ENCODE assay signal across 14 cellular contexts in genomic region chr4:113686950-113687718, GRCh38.
DNase-seq lines count a peak whose midpoint lies in the region; TF ChIP-seq lines count a peak whose summit lies in the region.
"Had no signal": no experiment of that assay in that cellular context is flagged by ENCODE, and none has a peak within 500 bp of the region (broad histone marks: within the 10 kb centered on the region; RNA-seq: fewer than 3 reads in every experiment).

No MANE protein-coding gene starts in this region.

- no peaks in the 10 kb centered on the region for H3K9me3 Mint-ChIP-seq in activated naive CD4-positive, alpha-beta T cell treated with anti-CD3 and anti-CD28 coated beads for 36 hours
- H3K9me3 Mint-ChIP-seq in chondrocyte (ENCODE audit: low read depth), result no peaks in the 10 kb centered on the region
- no peaks in the 10 kb centered on the region for H3K9me3 Mint-ChIP-seq in stimulated activated naive CD8-positive, alpha-beta T cell treated with anti-CD3 and anti-CD28 coated beads, Interleukin-15, Interleukin-2, amounts not matched to agents 100 ng/mL and 50 ng/mL, for 24 hours

- H3K36me3 Mint-ChIP-seq in activated naive CD4-positive, alpha-beta T cell treated with anti-CD3 and anti-CD28 coated beads for 36 hours (ENCODE audit: low read depth), result peaks cover 31% of the 10 kb centered on the region
- H3K36me3 Mint-ChIP-seq in chondrocyte (ENCODE audit: low read depth), result peaks cover 2% of the 10 kb centered on the region
- peaks cover 68% of the 10 kb centered on the region for H3K36me3 Mint-ChIP-seq in stimulated activated naive CD8-positive, alpha-beta T cell treated with anti-CD3 and anti-CD28 coated beads, Interleukin-15, Interleukin-2, amounts not matched to agents 100 ng/mL and 50 ng/mL, for 24 hours (ENCODE audit: low read depth)

- intact Hi-C loops in activated naive CD4-positive, alpha-beta T cell treated with anti-CD3 and anti-CD28 coated beads for 36 hours (cut with micrococcal nuclease), result no loop called here

- H3K4me2 ChIP-seq in MM.1S (ENCODE audit: low read depth, low read length), result no peak overlapping the region

- no peaks in the 10 kb centered on the region for H3K27me3 Mint-ChIP-seq in activated naive CD4-positive, alpha-beta T cell treated with anti-CD3 and anti-CD28 coated beads for 36 hours (ENCODE audit: low read depth)
- no peaks in the 10 kb centered on the region for H3K27me3 Mint-ChIP-seq in chondrocyte (ENCODE audit: low read depth)
- H3K27me3 Mint-ChIP-seq in stimulated activated naive CD8-positive, alpha-beta T cell treated with anti-CD3 and anti-CD28 coated beads, Interleukin-15, Interleukin-2, amounts not matched to agents 100 ng/mL and 50 ng/mL, for 24 hours, result no peaks in the 10 kb centered on the region

- CTCF ChIA-PET in activated naive CD4-positive, alpha-beta T cell treated with anti-CD3 and anti-CD28 coated beads for 36 hours (lab: Charles Lee), result no interaction called here

- H4K20me1 ChIP-seq in MM.1S (ENCODE audit: insufficient read depth, low read length), result no peaks in the 10 kb centered on the region

- H3K9ac ChIP-seq in MM.1S (ENCODE audit: low read length), result no peak overlapping the region
- H3K9ac ChIP-seq: parathyroid adenoma had no signal

- TF ChIP-seq CTCF in chondrocyte (IDR thresholded peaks at IDR 0.05) (no peak), MM.1S (IDR thresholded peaks at IDR 0.05; ENCODE audit: low read length) (no peak)

- no peaks in the 10 kb centered on the region for H3K9me3 ChIP-seq in MM.1S (replicated peaks; ENCODE audit: insufficient read depth, low read length)

- H3K27ac Mint-ChIP-seq in activated naive CD4-positive, alpha-beta T cell treated with anti-CD3 and anti-CD28 coated beads for 36 hours, result peak overlapping the region; percentile 81
- H3K27ac Mint-ChIP-seq in chondrocyte (ENCODE audit: unreplicated experiment), result peak overlapping the region; percentile 34
- H3K27ac Mint-ChIP-seq in stimulated activated naive CD8-positive, alpha-beta T cell treated with anti-CD3 and anti-CD28 coated beads, Interleukin-15, Interleukin-2, amounts not matched to agents 100 ng/mL and 50 ng/mL, for 24 hours, result peak overlapping the region; percentile 97

- no peaks in the 10 kb centered on the region for H3K36me3 ChIP-seq in MM.1S (replicated peaks; ENCODE audit: insufficient read depth, low read length)

- no peak overlapping the region for H2AFZ ChIP-seq in MM.1S (ENCODE audit: low read length)
- H2AFZ ChIP-seq: parathyroid adenoma had no signal

- peaks cover 26% of the 10 kb centered on the region for H3K4me1 ChIP-seq in MM.1S (ENCODE audit: low read length)
- H3K4me1 ChIP-seq: parathyroid adenoma had no signal

- H3K9me2 ChIP-seq in MM.1S (replicated peaks; ENCODE audit: insufficient read depth, low read length), result no peaks in the 10 kb centered on the region

- peaks cover 25% of the 10 kb centered on the region for H3F3A ChIP-seq in MM.1S (ENCODE audit: insufficient read depth, low read length)

- H3K79me2 ChIP-seq in MM.1S (ENCODE audit: low read length), result no peaks in the 10 kb centered on the region
- H3K79me2 ChIP-seq: parathyroid adenoma had no signal

- H3K4me3 ChIP-seq in MM.1S (ENCODE audit: low read length), result no peak overlapping the region

- H3K4me1 Mint-ChIP-seq in activated naive CD4-positive, alpha-beta T cell treated with anti-CD3 and anti-CD28 coated beads for 36 hours (ENCODE audit: low read depth), result peaks cover 70% of the 10 kb centered on the region
- H3K4me1 Mint-ChIP-seq in chondrocyte (ENCODE audit: low read depth), result peaks cover 61% of the 10 kb centered on the region
- peaks cover 85% of the 10 kb centered on the region for H3K4me1 Mint-ChIP-seq in stimulated activated naive CD8-positive, alpha-beta T cell treated with anti-CD3 and anti-CD28 coated beads, Interleukin-15, Interleukin-2, amounts not matched to agents 100 ng/mL and 50 ng/mL, for 24 hours (ENCODE audit: low read depth)

- DNase-seq in activated naive CD4-positive, alpha-beta T cell treated with anti-CD3 and anti-CD28 coated beads for 36 hours, result no peak
- no peak for DNase-seq in activated naive CD4-positive, alpha-beta T cell (lab: John Stamatoyannopoulos, UW)
- DNase-seq in M059J (ENCODE audit: low read depth) (peak; percentile 37), chondrocyte (ENCODE audit: low spot score) (no peak), NCI-H226 (no peak), MM.1S (no peak)
- DNase-seq in activated CD4-positive, CD25-positive, alpha-beta regulatory T cell treated with anti-CD3 and anti-CD28 coated beads, Interleukin-2, amount 50 U/mL, for 72 hours, result no peak
- DNase-seq: amygdala; C1 segment of cervical spinal cord; kidney; NK-92 treated with Interleukin-12 subunit alpha and Interleukin-12 subunit beta, amount 100 ng/mL, for 24 hours had no signal

- no peaks in the 10 kb centered on the region for H3K27me3 ChIP-seq in MM.1S (replicated peaks; ENCODE audit: insufficient read depth, low read length)

- no peak overlapping the region for H3K27ac ChIP-seq in MM.1S (ENCODE audit: low read length)
- H3K27ac ChIP-seq: epithelial cell of prostate, parathyroid adenoma had no signal

- H3K4me3 Mint-ChIP-seq in activated naive CD4-positive, alpha-beta T cell treated with anti-CD3 and anti-CD28 coated beads for 36 hours, result no peak overlapping the region
- H3K4me3 Mint-ChIP-seq in chondrocyte (ENCODE audit: unreplicated experiment), result no peak overlapping the region
- H3K4me3 Mint-ChIP-seq in stimulated activated naive CD8-positive, alpha-beta T cell treated with anti-CD3 and anti-CD28 coated beads, Interleukin-15, Interleukin-2, amounts not matched to agents 100 ng/mL and 50 ng/mL, for 24 hours, result peak overlapping the region; percentile 28

Comparison
In these comparisons a context has a peak if more than half of its experiments do, and no peak if none do; other contexts are left out.
1. H3K27ac Mint-ChIP-seq: peak in every context shown above with its lines; median percentile 97 in stimulated activated naive CD8-positive, alpha-beta T cell treated with anti-CD3 and anti-CD28 coated beads, Interleukin-15, Interleukin-2, amounts not matched to agents 100 ng/mL and 50 ng/mL, for 24 hours; 81 in activated naive CD4-positive, alpha-beta T cell treated with anti-CD3 and anti-CD28 coated beads for 36 hours; 34 in chondrocyte.